In genomic region chr20:31780839-31781238, GRCh38 we compare ENCODE assay signal across 28 cellular contexts. TPM values are rescaled to one million over a fixed set of nuclear protein-coding genes. Genes with fewer than 3 reads are reported as not detected.
"Had no signal": no experiment of that assay in that cellular context is flagged by ENCODE, and none has a peak within 500 bp of the region (broad histone marks: within the 10 kb centered on the region; RNA-seq: fewer than 3 reads in every experiment).

No MANE protein-coding gene starts in this region.

- H3K36me3 ChIP-seq: colonic mucosa, esophagus muscularis mucosa, gastrocnemius medialis, gastroesophageal sphincter had no signal

- H3K27me3 ChIP-seq: colonic mucosa, dorsolateral prefrontal cortex, esophagus muscularis mucosa, esophagus squamous epithelium, foreskin keratinocyte, gastrocnemius medialis, gastroesophageal sphincter, heart left ventricle, heart right ventricle had no signal

- H3K4me3 ChIP-seq: colonic mucosa, coronary artery, dorsolateral prefrontal cortex, esophagus muscularis mucosa, esophagus squamous epithelium, gastrocnemius medialis, gastroesophageal sphincter, heart left ventricle, heart right ventricle had no signal

- DNase-seq: colonic mucosa; cortex of kidney; dermis blood vessel endothelial cell; dorsolateral prefrontal cortex; effector CD4-positive, alpha-beta T cell; effector CD8-positive, alpha-beta T cell; effector memory CD4-positive, alpha-beta T cell; effector memory CD8-positive, alpha-beta T cell; endodermal cell; erythroblast; esophagus squamous epithelium; foreskin fibroblast; foreskin keratinocyte; foreskin melanocyte; gastrocnemius medialis; glutamatergic neuron; head of caudate nucleus; heart left ventricle; heart right ventricle had no signal

- H3K27ac ChIP-seq: colonic mucosa, coronary artery, dorsolateral prefrontal cortex, epithelial cell of prostate, esophagus muscularis mucosa, esophagus squamous epithelium, foreskin keratinocyte, gastrocnemius medialis, gastroesophageal sphincter, heart left ventricle, heart right ventricle had no signal

- H3K9me3 ChIP-seq: colonic mucosa, esophagus muscularis mucosa, esophagus squamous epithelium, gastrocnemius medialis, gastroesophageal sphincter, heart left ventricle, heart right ventricle had no signal

- FAIRE-seq: colon, endometrium, endothelial cell of umbilical vein, frontal cortex had no signal

- H3K4me1 ChIP-seq: colonic mucosa, esophagus muscularis mucosa, esophagus squamous epithelium, foreskin keratinocyte, gastroesophageal sphincter, heart left ventricle, heart right ventricle had no signal

RNA-seq across cellular contexts. Expression of gene MYLK2, which starts 38.3 kb away (rescaled TPM):
- total RNA-seq: epithelial cell of proximal tubule had no signal
